Comparison of ENCODE assay signal across 10 cellular contexts in the genomic region with DNA sequence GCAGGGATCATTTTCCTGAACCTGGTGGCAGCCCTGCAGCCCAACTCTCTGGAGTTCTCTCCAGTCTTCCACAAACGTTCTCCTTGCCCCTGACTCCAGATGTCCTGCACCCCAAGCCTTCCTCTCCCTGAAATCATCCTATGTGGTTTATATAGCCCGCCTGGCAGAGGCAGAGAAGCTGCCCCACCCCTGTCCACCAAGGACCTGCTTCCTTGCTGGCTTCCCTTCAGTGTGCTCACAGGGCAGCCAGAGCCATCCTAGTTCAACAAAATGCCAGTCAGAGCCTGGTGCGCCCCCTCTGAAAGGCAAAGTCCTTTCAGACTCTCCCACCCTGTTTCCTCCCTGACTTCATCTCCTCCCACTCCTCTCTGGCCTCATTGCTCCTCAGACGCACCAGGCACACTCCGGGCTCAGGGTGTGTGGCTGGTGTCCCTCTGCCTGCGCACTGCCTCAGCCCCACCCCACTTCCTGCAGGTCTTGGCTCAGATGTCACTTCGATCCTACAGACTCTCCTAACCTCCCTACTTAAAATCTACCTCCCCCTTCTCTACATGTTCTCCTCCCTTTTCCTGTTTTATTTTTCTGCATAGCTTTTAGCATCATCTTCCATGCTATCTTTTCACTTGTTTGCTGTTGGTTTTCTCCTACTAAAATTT. TPM values are rescaled to one million over a fixed set of nuclear protein-coding genes. Genes with fewer than 3 reads are reported as not detected.
DNase-seq lines count a peak whose midpoint lies in the region; ATAC-seq and TF ChIP-seq lines count a peak whose summit lies in the region.
"Had no signal": no experiment of that assay in that cellular context is flagged by ENCODE, and none has a peak within 500 bp of the region (broad histone marks: within the 10 kb centered on the region; RNA-seq: fewer than 3 reads in every experiment).

No MANE protein-coding gene starts in this region.

- H3K9me3 Mint-ChIP-seq in activated naive CD4-positive, alpha-beta T cell treated with anti-CD3 and anti-CD28 coated beads, Interleukin-2, amount 10 ng/mL, durations not matched to agents 7 days and 5 days: peaks cover 1% of the 10 kb centered on the region

- H3K27ac ChIP-seq in A673 (ENCODE audit: low read depth, low read length, poor library complexity, severe bottlenecking): no peak overlapping the region
- H3K27ac ChIP-seq in HUES48 (ENCODE audit: low read depth, low read length): peak overlapping the region; percentile 89
- peak overlapping the region; percentile 36 for H3K27ac ChIP-seq in lower lobe of right lung
- H3K27ac ChIP-seq: pancreas, stomach had no signal

- H3K27ac Mint-ChIP-seq in activated naive CD4-positive, alpha-beta T cell treated with anti-CD3 and anti-CD28 coated beads, Interleukin-2, amount 10 ng/mL, durations not matched to agents 7 days and 5 days: no peak overlapping the region

- intact Hi-C loops in A673 (cut with micrococcal nuclease; ENCODE audit: unreplicated experiment) (no loop called here), lower lobe of right lung (cut with DNase I) (no loop called here)

- CTCF ChIA-PET in A673 (lab: Charles Lee): no interaction called here
- CTCF ChIA-PET in activated naive CD4-positive, alpha-beta T cell treated with anti-CD3 and anti-CD28 coated beads, Interleukin-2, amount 10 ng/mL, durations not matched to agents 7 days and 5 days (lab: Charles Lee): interaction anchor here (1.1 to 1.7 kb wide), 3 partner anchors 27 to 351 kb away, joined by 3 to 4 read pairs (median 3); no protein-coding TSS in a partner anchor

- no peak overlapping the region for H3K9ac ChIP-seq in HUES48 (ENCODE audit: low read depth, low read length)

- H3K4me1 ChIP-seq in A673 (ENCODE audit: insufficient read depth, low read length, poor library complexity, severe bottlenecking) (no peaks in the 10 kb centered on the region), HUES48 (ENCODE audit: control insufficient read depth, insufficient read depth, low read length) (peaks cover 29% of the 10 kb centered on the region), lower lobe of right lung (peaks cover 73% of the 10 kb centered on the region)
- H3K4me1 ChIP-seq: pancreas had no signal

- H3K36me3 ChIP-seq in A673 (ENCODE audit: insufficient read depth, low read length, poor library complexity, severe bottlenecking): no peaks in the 10 kb centered on the region
- H3K36me3 ChIP-seq in HUES48 (ENCODE audit: control insufficient read depth, insufficient read depth, low read length): no peaks in the 10 kb centered on the region
- H3K36me3 ChIP-seq in lower lobe of right lung: no peaks in the 10 kb centered on the region
- H3K36me3 ChIP-seq: pancreas, stomach had no signal

- H3K9me3 ChIP-seq in A673 (ENCODE audit: low read depth, low read length, poor library complexity, severe bottlenecking) (no peaks in the 10 kb centered on the region), HUES48 (ENCODE audit: control insufficient read depth, insufficient read depth, low read length) (no peaks in the 10 kb centered on the region), lower lobe of right lung (no peaks in the 10 kb centered on the region)
- H3K9me3 ChIP-seq: pancreas, stomach had no signal

- no TSS peak for BruUV-seq in A673 (replicated peaks; lab: Mats Ljungman, UMichigan)

- TF ChIP-seq CTCF in A673 (conservative IDR thresholded peaks at IDR 0.05; ENCODE audit: low read depth, low read length) (no peak), lower lobe of right lung (IDR thresholded peaks at IDR 0.05) (no peak)

- no peak overlapping the region for H3K4me3 Mint-ChIP-seq in activated naive CD4-positive, alpha-beta T cell treated with anti-CD3 and anti-CD28 coated beads, Interleukin-2, amount 10 ng/mL, durations not matched to agents 7 days and 5 days

- H3K36me3 Mint-ChIP-seq in activated naive CD4-positive, alpha-beta T cell treated with anti-CD3 and anti-CD28 coated beads, Interleukin-2, amount 10 ng/mL, durations not matched to agents 7 days and 5 days: no peaks in the 10 kb centered on the region

- H3K4me3 ChIP-seq in A673 (ENCODE audit: low read depth, low read length, poor library complexity, severe bottlenecking): no peak overlapping the region
- no peak overlapping the region; the same call in 1 of the 2 replicates for H3K4me3 ChIP-seq in HUES48 (ENCODE audit: low read depth, low read length)
- no peak overlapping the region for H3K4me3 ChIP-seq in lower lobe of right lung
- H3K4me3 ChIP-seq: pancreas, stomach had no signal

- H3K27me3 ChIP-seq in A673 (replicated peaks; ENCODE audit: insufficient read depth, low read depth, low read length, poor library complexity) (no peaks in the 10 kb centered on the region), HUES48 (ENCODE audit: control insufficient read depth, insufficient read depth, low read length) (peaks cover 5% of the 10 kb centered on the region; the same call in 1 of the 2 replicates), lower lobe of right lung (ENCODE audit: low read depth) (peaks cover 9% of the 10 kb centered on the region)
- H3K27me3 ChIP-seq: pancreas had no signal

- POLR2A ChIA-PET in A673 (lab: Charles Lee; ENCODE audit: low non-redundant PET): no interaction called here

- H3K27me3 Mint-ChIP-seq in activated naive CD4-positive, alpha-beta T cell treated with anti-CD3 and anti-CD28 coated beads, Interleukin-2, amount 10 ng/mL, durations not matched to agents 7 days and 5 days: peaks cover 89% of the 10 kb centered on the region

- peak; percentile 32 for DNase-seq in A673 (ENCODE audit: low spot score)
- DNase-seq in activated naive CD4-positive, alpha-beta T cell treated with anti-CD3 and anti-CD28 coated beads, Interleukin-2, amount 10 ng/mL, durations not matched to agents 7 days and 5 days: peak; percentile 55
- DNase-seq in lower lobe of right lung: peak; percentile 47
- DNase-seq in mucosa of gallbladder (ENCODE audit: low spot score): no peak
- DNase-seq in NCI-H1930 (lab: John Stamatoyannopoulos, UW): no peak
- DNase-seq in RKO (ENCODE audit: low spot score): no peak
- DNase-seq: pancreas, stomach had no signal

- ATAC-seq in lower lobe of right lung (peak; percentile 23 to 28), GM21526 (IDR thresholded peaks at IDR 0.05; ENCODE audit: low FRiP score, unreplicated experiment) (no peak)

- H3K4me1 Mint-ChIP-seq in activated naive CD4-positive, alpha-beta T cell treated with anti-CD3 and anti-CD28 coated beads, Interleukin-2, amount 10 ng/mL, durations not matched to agents 7 days and 5 days: peaks cover 18% of the 10 kb centered on the region

RNA-seq across cellular contexts. Expression of a gene that starts 5.9 kb away (rescaled TPM):
- total RNA-seq in A673 (2021): not detected in 2 replicates
- not detected for total RNA-seq in lower lobe of right lung
- not detected for total RNA-seq in mucosa of gallbladder
- total RNA-seq: pancreas had no signal

RNA-seq across cellular contexts. Expression of a gene that starts 14.6 kb away (rescaled TPM):
- total RNA-seq in A673 (2021): 0.69 and 1.2 TPM in 2 replicates
- total RNA-seq in lower lobe of right lung: 21.5 TPM
- 17.5 TPM for total RNA-seq in mucosa of gallbladder

RNA-seq across cellular contexts. Expression of a gene that starts 32.6 kb away (rescaled TPM):
- total RNA-seq in A673 (2021) (3.6 and 3.9 TPM in 2 replicates), lower lobe of right lung (4.1 TPM), mucosa of gallbladder (5.6 TPM)

RNA-seq across cellular contexts. Expression of a gene that starts 37.2 kb away (rescaled TPM):
- total RNA-seq in A673 (2021) (not detected in 2 replicates), lower lobe of right lung (3.2 TPM), mucosa of gallbladder (0.37 TPM)

RNA-seq across cellular contexts. Expression of a gene that starts 51.2 kb away (rescaled TPM):
- total RNA-seq in A673 (2021) (30.7 and 39.1 TPM in 2 replicates), lower lobe of right lung (19.8 TPM), mucosa of gallbladder (22.0 TPM)

Comparison
In these comparisons a context has a peak if more than half of its experiments do, and no peak if none do; other contexts are left out.
1. DNase-seq: peak in A673 (single experiment), activated naive CD4-positive, alpha-beta T cell treated with anti-CD3 and anti-CD28 coated beads, Interleukin-2, amount 10 ng/mL, durations not matched to agents 7 days and 5 days (single experiment) and lower lobe of right lung (single experiment); none in mucosa of gallbladder (single experiment), NCI-H1930 (0 of 2) and RKO (single experiment).